ENCODE assay signal across 18 cellular contexts in genomic region chr11:2974272-2974671, GRCh38.
"Had no signal": no experiment of that assay in that cellular context is flagged by ENCODE, and none has a peak within 500 bp of the region (broad histone marks: within the 10 kb centered on the region; RNA-seq: fewer than 3 reads in every experiment).

No MANE protein-coding gene starts in this region.

- H3K4me3 ChIP-seq: esophagus squamous epithelium, prostate gland, right atrium auricular region, SJSA1, tibial nerve had no signal

- DNase-seq: activated CD4-positive, alpha-beta T cell treated with anti-CD3 and anti-CD28 coated beads for 1 hour; activated naive CD4-positive, alpha-beta T cell treated with Interleukin-2 at 50 U/mL for 16 hours; effector CD8-positive, alpha-beta T cell; esophagus squamous epithelium; immature natural killer cell; left ventricle myocardium superior; stimulated activated CD4-positive, alpha-beta T cell treated with anti-CD3 and anti-CD28 coated beads, Interleukin-12 subunit alpha, Interleukin-12 subunit beta, amount 100 ng/mL, for 4 hours; stimulated activated CD4-positive, alpha-beta T cell treated with anti-CD3 and anti-CD28 coated beads, Interleukin-1b, Interleukin-23, amount 100 ng/mL, for 48 hours; stimulated activated CD8-positive, alpha-beta memory T cell treated with anti-CD3 and anti-CD28 coated beads, Interleukin-4, amount 100 ng/mL, for 48 hours; stimulated activated naive CD4-positive, alpha-beta T cell treated with Interleukin-2 at 50 U/mL for 16 hours; WERI-Rb-1 had no signal

- H3K27ac ChIP-seq: esophagus squamous epithelium, prostate gland, right atrium auricular region, SJSA1, tibial nerve, WERI-Rb-1 had no signal

- H3K27me3 ChIP-seq: esophagus squamous epithelium, right atrium auricular region, SJSA1, tibial nerve had no signal

- H3K4me1 ChIP-seq: prostate gland, SJSA1 had no signal

- H3K9me3 Mint-ChIP-seq: dendritic cell treated with granulocyte-macrophage colony-stimulating factor and Interleukin-4, amounts not matched to agents 40 ng/mL and 50 ng/mL, for 4 days; immature natural killer cell; neural crest cell; T-helper 1 cell treated with Interleukin-12 subunit alpha and Interleukin-12 subunit beta and Interleukin-4 antibody, amounts not matched to agents 30 μg/mL and 1 μg/mL, for 36 hours had no signal

- H3K27me3 Mint-ChIP-seq: dendritic cell treated with granulocyte-macrophage colony-stimulating factor and Interleukin-4, amounts not matched to agents 40 ng/mL and 50 ng/mL, for 4 days had no signal

- H3K9me3 ChIP-seq: esophagus squamous epithelium, prostate gland, right atrium auricular region, SJSA1, tibial nerve had no signal

- H3K4me1 Mint-ChIP-seq: neural crest cell had no signal

- H3K4me3 Mint-ChIP-seq: dendritic cell treated with granulocyte-macrophage colony-stimulating factor and Interleukin-4, amounts not matched to agents 40 ng/mL and 50 ng/mL, for 4 days; immature natural killer cell; neural crest cell; T-helper 1 cell treated with Interleukin-12 subunit alpha and Interleukin-12 subunit beta and Interleukin-4 antibody, amounts not matched to agents 30 μg/mL and 1 μg/mL, for 36 hours had no signal

- ATAC-seq: left ventricle myocardium superior had no signal

- H3K27ac Mint-ChIP-seq: dendritic cell treated with granulocyte-macrophage colony-stimulating factor and Interleukin-4, amounts not matched to agents 40 ng/mL and 50 ng/mL, for 4 days; T-helper 1 cell treated with Interleukin-12 subunit alpha and Interleukin-12 subunit beta and Interleukin-4 antibody, amounts not matched to agents 30 μg/mL and 1 μg/mL, for 36 hours had no signal
